In genomic region chr9:75797181-75797580, GRCh38 we compare ENCODE assay signal across 36 cellular contexts.
"Had no signal": no experiment of that assay in that cellular context is flagged by ENCODE, and none has a peak within 500 bp of the region (broad histone marks: within the 10 kb centered on the region; RNA-seq: fewer than 3 reads in every experiment).

No MANE protein-coding gene starts in this region.

- H3K27me3 Mint-ChIP-seq: activated CD4-positive, alpha-beta memory T cell treated with anti-CD3 and anti-CD28 coated beads, Interleukin-2, amount 10 ng/mL, durations not matched to agents 7 days and 5 days; activated CD8-positive, alpha-beta memory T cell treated with anti-CD3 and anti-CD28 coated beads, Interleukin-2, amount 10 ng/mL, durations not matched to agents 7 days and 5 days; activated naive CD4-positive, alpha-beta T cell treated with anti-CD3 and anti-CD28 coated beads, Interleukin-2, amount 10 ng/mL, durations not matched to agents 7 days and 5 days; central memory CD8-positive, alpha-beta T cell had no signal

- H3K27ac ChIP-seq: cardiac muscle cell, KMS-11, Peyer's patch, WERI-Rb-1 had no signal

- DNase-seq: activated CD4-positive, alpha-beta memory T cell treated with anti-CD3 and anti-CD28 coated beads, Interleukin-2, amount 10 ng/mL, durations not matched to agents 7 days and 5 days; activated CD4-positive, alpha-beta T cell treated with anti-CD3 and anti-CD28 coated beads for 1 hour; activated CD4-positive, alpha-beta T cell treated with anti-CD3 and anti-CD28 coated beads for 48 hours; activated CD4-positive, CD25-positive, alpha-beta regulatory T cell; activated CD8-positive, alpha-beta memory T cell treated with anti-CD3 and anti-CD28 coated beads for 24 hours; activated CD8-positive, alpha-beta memory T cell treated with anti-CD3 and anti-CD28 coated beads, Interleukin-2, amount 10 ng/mL, durations not matched to agents 7 days and 5 days; activated CD8-positive, alpha-beta memory T cell treated with anti-CD3 and anti-CD28 coated beads, Interleukin-2, amount 50 U/mL, for 48 hours; activated effector memory CD4-positive, alpha-beta T cell treated with Interleukin-2 at 50 U/mL for 16 hours; activated naive CD4-positive, alpha-beta T cell treated with anti-CD3 and anti-CD28 coated beads, Interleukin-2, amount 10 ng/mL, durations not matched to agents 7 days and 5 days; activated naive CD8-positive, alpha-beta T cell treated with anti-CD3 and anti-CD28 coated beads, Interleukin-2, amount 50 U/mL, for 24 hours; activated T-cell treated with anti-CD3 and anti-CD28 coated beads, Interleukin-2, amount 50 U/mL, for 48 hours; anterior cingulate cortex; MM.1S; MV-4-11; NCI-H1092; NCI-H1436 treated with DMSO at 0.1 percent for 48 hours; NCI-H1694 treated with DMSO at 0.1 percent for 48 hours; NCI-H2029; NCI-H345; NCI-H524 treated with DMSO at 0.1 percent for 48 hours; NCI-H748 treated with DMSO at 0.1 percent for 48 hours; NK-92 treated with Interleukin-12 subunit alpha and Interleukin-12 subunit beta, amount 100 ng/mL, for 24 hours; PC-3; Peyer's patch; Right ventricle myocardium superior; RPMI8226; SW 1271; T-helper 1 cell; T-helper 2 cell; T-helper 9 cell; WERI-Rb-1 had no signal

- H3K4me3 ChIP-seq: cardiac muscle cell, Peyer's patch had no signal

- H3K4me1 ChIP-seq: Peyer's patch had no signal

- H3K4me3 Mint-ChIP-seq: activated CD4-positive, alpha-beta memory T cell treated with anti-CD3 and anti-CD28 coated beads, Interleukin-2, amount 10 ng/mL, durations not matched to agents 7 days and 5 days; activated CD8-positive, alpha-beta memory T cell treated with anti-CD3 and anti-CD28 coated beads, Interleukin-2, amount 10 ng/mL, durations not matched to agents 7 days and 5 days; activated naive CD4-positive, alpha-beta T cell treated with anti-CD3 and anti-CD28 coated beads, Interleukin-2, amount 10 ng/mL, durations not matched to agents 7 days and 5 days; activated naive CD8-positive, alpha-beta T cell; activated naive CD8-positive, alpha-beta T cell treated with anti-CD3 and anti-CD28 coated beads, Interleukin-2, amount 50 U/mL, for 24 hours; brain; central memory CD8-positive, alpha-beta T cell had no signal

- H3K36me3 ChIP-seq: cardiac muscle cell, Peyer's patch, WERI-Rb-1 had no signal

- H3K9me3 ChIP-seq: Peyer's patch had no signal

- H3K27ac Mint-ChIP-seq: activated CD4-positive, alpha-beta memory T cell treated with anti-CD3 and anti-CD28 coated beads, Interleukin-2, amount 10 ng/mL, durations not matched to agents 7 days and 5 days; activated CD8-positive, alpha-beta memory T cell treated with anti-CD3 and anti-CD28 coated beads, Interleukin-2, amount 10 ng/mL, durations not matched to agents 7 days and 5 days; activated naive CD4-positive, alpha-beta T cell treated with anti-CD3 and anti-CD28 coated beads, Interleukin-2, amount 10 ng/mL, durations not matched to agents 7 days and 5 days; activated naive CD8-positive, alpha-beta T cell; activated naive CD8-positive, alpha-beta T cell treated with anti-CD3 and anti-CD28 coated beads, Interleukin-2, amount 50 U/mL, for 24 hours had no signal

- H3K4me2 ChIP-seq: KMS-11 had no signal

- H3K36me3 Mint-ChIP-seq: activated CD8-positive, alpha-beta memory T cell treated with anti-CD3 and anti-CD28 coated beads, Interleukin-2, amount 10 ng/mL, durations not matched to agents 7 days and 5 days; activated naive CD4-positive, alpha-beta T cell treated with anti-CD3 and anti-CD28 coated beads, Interleukin-2, amount 10 ng/mL, durations not matched to agents 7 days and 5 days; activated naive CD8-positive, alpha-beta T cell; brain had no signal

- H3K9me3 Mint-ChIP-seq: activated CD4-positive, alpha-beta memory T cell treated with anti-CD3 and anti-CD28 coated beads, Interleukin-2, amount 10 ng/mL, durations not matched to agents 7 days and 5 days; activated naive CD4-positive, alpha-beta T cell treated with anti-CD3 and anti-CD28 coated beads, Interleukin-2, amount 10 ng/mL, durations not matched to agents 7 days and 5 days; activated naive CD8-positive, alpha-beta T cell treated with anti-CD3 and anti-CD28 coated beads, Interleukin-2, amount 50 U/mL, for 24 hours had no signal

- H3K27me3 ChIP-seq: cardiac muscle cell, Peyer's patch had no signal

- ATAC-seq: activated CD8-positive, alpha-beta memory T cell treated with anti-CD3 and anti-CD28 coated beads, Interleukin-2, amount 10 ng/mL, durations not matched to agents 7 days and 5 days; activated naive CD8-positive, alpha-beta T cell treated with anti-CD3 and anti-CD28 coated beads, Interleukin-2, amount 50 U/mL, for 24 hours; PC-3 had no signal

- H3K4me1 Mint-ChIP-seq: activated CD4-positive, alpha-beta memory T cell treated with anti-CD3 and anti-CD28 coated beads, Interleukin-2, amount 10 ng/mL, durations not matched to agents 7 days and 5 days; activated CD8-positive, alpha-beta memory T cell treated with anti-CD3 and anti-CD28 coated beads, Interleukin-2, amount 10 ng/mL, durations not matched to agents 7 days and 5 days; activated naive CD4-positive, alpha-beta T cell treated with anti-CD3 and anti-CD28 coated beads, Interleukin-2, amount 10 ng/mL, durations not matched to agents 7 days and 5 days; activated naive CD8-positive, alpha-beta T cell treated with anti-CD3 and anti-CD28 coated beads, Interleukin-2, amount 50 U/mL, for 24 hours; brain; central memory CD8-positive, alpha-beta T cell had no signal
